ENCODE assay signal across 8 cellular contexts in genomic region chr13:104571161-104571889, GRCh38.
DNase-seq lines count a peak whose midpoint lies in the region; ATAC-seq and TF ChIP-seq lines count a peak whose summit lies in the region.

No MANE protein-coding gene starts in this region.

- H3K27ac ChIP-seq in thyroid gland: no peak overlapping the region

- no peak overlapping the region for H3K27ac Mint-ChIP-seq in activated naive CD4-positive, alpha-beta T cell treated with anti-CD3 and anti-CD28 coated beads for 36 hours
- no peak overlapping the region for H3K27ac Mint-ChIP-seq in effector memory CD8-positive, alpha-beta T cell

- peaks cover 0 to 4% of the 10 kb centered on the region in 2 donors for H3K4me1 ChIP-seq in thyroid gland

- DNase-seq in activated naive CD4-positive, alpha-beta T cell treated with anti-CD3 and anti-CD28 coated beads for 36 hours: peak; percentile 22
- DNase-seq in activated naive CD4-positive, alpha-beta T cell treated with anti-CD3 and anti-CD28 coated beads, Interleukin-2, amount 50 U/mL, for 16 hours: no peak
- peak; percentile 12 for DNase-seq in NCI-H510A (lab: John Stamatoyannopoulos, UW)
- DNase-seq in cerebellar cortex (ENCODE audit: low spot score): peak; percentile 71
- DNase-seq in kidney tubule cell (ENCODE audit: low spot score): peak; percentile 97
- peak; percentile 63 to 66 for DNase-seq in thyroid gland
- DNase-seq in stimulated activated CD4-positive, alpha-beta T cell treated with anti-CD3 and anti-CD28 coated beads, Interleukin-2, amount 100 ng/mL, for 48 hours: no peak
- no peak for DNase-seq in effector memory CD8-positive, alpha-beta T cell

- peak in 5 of 6 experiments; percentile 31 to 74 (median 61) for TF ChIP-seq CTCF in thyroid gland (IDR thresholded peaks at IDR 0.05)

- H3K27me3 ChIP-seq in thyroid gland: no peaks in the 10 kb centered on the region

- WGBS in thyroid gland, 2 donors: 35 to 37% methylated on average over 12 of the region's 12 CpGs

- no peak for ATAC-seq in effector memory CD8-positive, alpha-beta T cell (replicated peaks)

- H3K9me3 Mint-ChIP-seq in activated naive CD4-positive, alpha-beta T cell treated with anti-CD3 and anti-CD28 coated beads for 36 hours: no peaks in the 10 kb centered on the region
- H3K9me3 Mint-ChIP-seq in effector memory CD8-positive, alpha-beta T cell: peaks cover 0 to 6% of the 10 kb centered on the region in 2 donors

- intact Hi-C loops in activated naive CD4-positive, alpha-beta T cell treated with anti-CD3 and anti-CD28 coated beads for 36 hours (cut with micrococcal nuclease): no loop called here
- intact Hi-C loops in thyroid gland (cut with DNase I): no loop called here

- TF ChIP-seq POLR2A in thyroid gland (IDR thresholded peaks at IDR 0.05): no peak

- H3K4me1 Mint-ChIP-seq in activated naive CD4-positive, alpha-beta T cell treated with anti-CD3 and anti-CD28 coated beads for 36 hours (ENCODE audit: low read depth): no peaks in the 10 kb centered on the region
- H3K4me1 Mint-ChIP-seq in effector memory CD8-positive, alpha-beta T cell (ENCODE audit: low read depth in 2 of 2): no peaks in the 10 kb centered on the region

- no peaks in the 10 kb centered on the region for H3K36me3 ChIP-seq in thyroid gland

- CTCF ChIA-PET in activated naive CD4-positive, alpha-beta T cell treated with anti-CD3 and anti-CD28 coated beads for 36 hours (lab: Charles Lee): interaction anchor here (0.7 to 1.1 kb wide), 2 partner anchors 16 to 532 kb away, joined by 3 read pairs; no protein-coding TSS in a partner anchor

- H3K27me3 Mint-ChIP-seq in activated naive CD4-positive, alpha-beta T cell treated with anti-CD3 and anti-CD28 coated beads for 36 hours (ENCODE audit: low read depth): peaks cover 2% of the 10 kb centered on the region
- H3K27me3 Mint-ChIP-seq in effector memory CD8-positive, alpha-beta T cell: no peaks in the 10 kb centered on the region

- H3K4me3 Mint-ChIP-seq in activated naive CD4-positive, alpha-beta T cell treated with anti-CD3 and anti-CD28 coated beads for 36 hours: no peak overlapping the region
- no peak overlapping the region for H3K4me3 Mint-ChIP-seq in effector memory CD8-positive, alpha-beta T cell

- no peaks in the 10 kb centered on the region for H3K9me3 ChIP-seq in thyroid gland

- H3K36me3 Mint-ChIP-seq in activated naive CD4-positive, alpha-beta T cell treated with anti-CD3 and anti-CD28 coated beads for 36 hours (ENCODE audit: low read depth): no peaks in the 10 kb centered on the region
- no peaks in the 10 kb centered on the region for H3K36me3 Mint-ChIP-seq in effector memory CD8-positive, alpha-beta T cell (ENCODE audit: insufficient read depth)

- H3K4me3 ChIP-seq in thyroid gland (replicated peaks in 1 of 3): no peak overlapping the region

Comparison
In these comparisons a context has a peak if more than half of its experiments do, and no peak if none do; other contexts are left out.
1. DNase-seq: peak in activated naive CD4-positive, alpha-beta T cell treated with anti-CD3 and anti-CD28 coated beads for 36 hours (single experiment), NCI-H510A (single experiment), cerebellar cortex (single experiment), kidney tubule cell (single experiment) and thyroid gland (2 of 2); none in activated naive CD4-positive, alpha-beta T cell treated with anti-CD3 and anti-CD28 coated beads, Interleukin-2, amount 50 U/mL, for 16 hours (single experiment), stimulated activated CD4-positive, alpha-beta T cell treated with anti-CD3 and anti-CD28 coated beads, Interleukin-2, amount 100 ng/mL, for 48 hours (0 of 2) and effector memory CD8-positive, alpha-beta T cell (0 of 3).